8 cellular contexts compared by ENCODE assay signal in the genomic region with DNA sequence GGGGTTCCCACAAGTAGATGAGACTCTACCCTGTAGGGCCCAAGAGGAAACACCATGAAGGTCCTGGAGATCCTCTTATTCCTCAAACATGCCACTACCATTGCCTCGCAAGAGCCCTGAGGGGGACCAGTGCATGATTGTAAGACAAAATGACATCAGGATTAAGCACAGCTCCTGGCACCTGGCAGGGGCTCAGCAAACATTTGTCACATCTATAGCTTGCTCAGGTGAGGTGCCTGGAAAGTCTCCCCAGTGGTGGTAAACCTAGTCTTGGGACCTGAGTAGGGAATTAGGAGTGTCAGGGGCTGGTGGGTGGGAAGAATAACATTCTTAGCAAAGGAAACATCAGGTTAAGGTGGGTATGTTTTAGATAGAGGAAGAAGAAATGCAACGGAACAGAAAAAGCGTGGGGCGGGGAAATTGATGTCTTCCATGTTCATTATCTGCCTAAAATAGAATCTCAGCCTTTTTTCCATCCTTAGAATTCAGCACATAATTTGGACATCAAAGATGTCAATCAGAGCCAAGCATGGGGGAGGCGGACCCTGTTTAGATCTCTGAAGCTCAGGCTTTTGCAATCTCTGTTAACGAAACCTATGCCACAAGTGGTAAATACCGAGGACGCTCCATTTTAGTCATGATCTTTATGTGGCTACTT. TPM values are rescaled to one million over a fixed set of nuclear protein-coding genes. Genes with fewer than 3 reads are reported as not detected.
DNase-seq lines count a peak whose midpoint lies in the region; ATAC-seq and TF ChIP-seq lines count a peak whose summit lies in the region.

No MANE protein-coding gene starts in this region.

- H3K36me3 Mint-ChIP-seq in endodermal cell (ENCODE audit: low read depth), result no peaks in the 10 kb centered on the region
- peaks cover 3% of the 10 kb centered on the region for H3K36me3 Mint-ChIP-seq in osteocyte (ENCODE audit: unreplicated experiment)

- no peak for ATAC-seq in GM21619 (IDR thresholded peaks at IDR 0.05; ENCODE audit: unreplicated experiment)
- ATAC-seq in HG03095 (IDR thresholded peaks at IDR 0.05; ENCODE audit: unreplicated experiment), result no peak

- DNase-seq in NCI-H1105 treated with DMSO at 0.1 percent for 48 hours (lab: John Stamatoyannopoulos, UW) (peak; percentile 20), NCI-H1105 (lab: John Stamatoyannopoulos, UW) (no peak), OCI-M1 (lab: John Stamatoyannopoulos, UW) (peak; percentile 71), endodermal cell (no peak), osteocyte (ENCODE audit: extremely low spot score, unreplicated experiment) (no peak), DMS79 treated with DMSO at 0.1 percent for 48 hours (lab: John Stamatoyannopoulos, UW) (no peak)

- H3K9me3 Mint-ChIP-seq in endodermal cell, result no peaks in the 10 kb centered on the region
- no peaks in the 10 kb centered on the region for H3K9me3 Mint-ChIP-seq in osteocyte (ENCODE audit: unreplicated experiment)

- H3K27ac ChIP-seq in endodermal cell (ENCODE audit: low read depth, low read length), result no peak overlapping the region

- TF ChIP-seq CTCF in endodermal cell (conservative IDR thresholded peaks at IDR 0.05), result no peak
- TF ChIP-seq CTCF in osteocyte (IDR thresholded peaks at IDR 0.05), result no peak

- WGBS in endodermal cell (ENCODE audit: insufficient coverage in 1 of 2, insufficient read length in 1 of 2), 2 experiments, result 32 to 38% methylated on average over 6 to 8 of the region's 8 CpGs

- H3K4me3 Mint-ChIP-seq in endodermal cell (peak overlapping the region; percentile 72), osteocyte (ENCODE audit: unreplicated experiment) (peak overlapping the region; percentile 88)

- peak overlapping the region; percentile 86 for H3K4me3 ChIP-seq in endodermal cell (ENCODE audit: low read length)

- no peaks in the 10 kb centered on the region for H3K4me1 ChIP-seq in endodermal cell (ENCODE audit: control insufficient read depth, insufficient read depth, low read length)

- peaks cover 12% of the 10 kb centered on the region for H3K27me3 ChIP-seq in endodermal cell (ENCODE audit: control insufficient read depth, insufficient read depth, low read length, poor library complexity, severe bottlenecking)

- H3K4me1 Mint-ChIP-seq in endodermal cell (peaks cover 4% of the 10 kb centered on the region), osteocyte (ENCODE audit: unreplicated experiment) (peaks cover 7% of the 10 kb centered on the region)

- H3K27me3 Mint-ChIP-seq in endodermal cell (ENCODE audit: insufficient read depth) (peaks cover 27% of the 10 kb centered on the region), osteocyte (ENCODE audit: unreplicated experiment) (peaks cover under 1% of the 10 kb centered on the region)

- H3K36me3 ChIP-seq in endodermal cell (ENCODE audit: control insufficient read depth, insufficient read depth, low read length), result no peaks in the 10 kb centered on the region

- peak overlapping the region; percentile 92 for H3K27ac Mint-ChIP-seq in endodermal cell
- peak overlapping the region; percentile 91 for H3K27ac Mint-ChIP-seq in osteocyte (ENCODE audit: unreplicated experiment)

- peak overlapping the region; percentile 59 for H3K9ac ChIP-seq in endodermal cell (ENCODE audit: extremely low read depth, low read length, poor library complexity, severe bottlenecking)

- H3K9me3 ChIP-seq in endodermal cell (ENCODE audit: control insufficient read depth, low read length), result no peaks in the 10 kb centered on the region

RNA-seq across cellular contexts. Expression of a gene that starts 0.9 kb away (rescaled TPM):
- total RNA-seq in endodermal cell, result 10 to 100 TPM; 13.4 to 23.4 TPM
- polyA plus RNA-seq in endodermal cell (2013, experiment 1 of 2), result 27.1 TPM
- polyA plus RNA-seq in endodermal cell (2013, experiment 2 of 2), result 27.2 TPM
- 14.7 and 15.1 TPM in 2 replicates for total RNA-seq in osteocyte

Comparison
In these comparisons a context has a peak if more than half of its experiments do, and no peak if none do; other contexts are left out.
1. DNase-seq: peak in NCI-H1105 treated with DMSO at 0.1 percent for 48 hours (single experiment) and OCI-M1 (single experiment); none in NCI-H1105 (single experiment), endodermal cell (single experiment), osteocyte (single experiment) and DMS79 treated with DMSO at 0.1 percent for 48 hours (single experiment).